Comparison of ENCODE assay signal across 35 cellular contexts in the genomic region with DNA sequence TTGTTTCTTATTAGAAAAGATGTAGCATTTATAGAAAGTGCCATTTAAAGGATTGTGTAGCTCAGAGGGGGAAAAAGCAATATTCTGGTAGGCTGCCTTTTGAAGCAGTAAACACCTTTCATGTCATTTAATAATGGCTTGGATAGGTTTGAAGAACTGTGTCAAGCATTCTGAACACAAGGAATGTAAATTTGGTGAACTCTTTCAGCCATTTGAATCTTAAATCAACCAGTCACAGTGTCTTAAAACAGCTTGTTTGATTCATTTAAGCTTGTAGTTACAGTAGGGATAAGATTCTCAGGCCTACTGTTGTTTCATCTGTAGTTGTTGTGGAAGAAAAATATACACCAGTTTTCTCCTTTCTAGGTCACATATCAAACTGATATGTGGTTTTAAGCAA.
"Had no signal": no experiment of that assay in that cellular context is flagged by ENCODE, and none has a peak within 500 bp of the region (broad histone marks: within the 10 kb centered on the region; RNA-seq: fewer than 3 reads in every experiment).

No MANE protein-coding gene starts in this region.

- H3K4me3 Mint-ChIP-seq: activated B cell treated with CpG ODN at 0.5 μM for 24 hours; activated CD4-positive, alpha-beta memory T cell treated with anti-CD3 and anti-CD28 coated beads for 36 hours; activated naive CD4-positive, alpha-beta T cell treated with anti-CD3 and anti-CD28 coated beads, Interleukin-2, amount 10 ng/mL, durations not matched to agents 7 days and 5 days; activated naive CD8-positive, alpha-beta T cell; activated naive CD8-positive, alpha-beta T cell treated with anti-CD3 and anti-CD28 coated beads, Interleukin-2, amount 50 U/mL, for 24 hours; activated T-cell treated with anti-CD3 and anti-CD28 coated beads, Interleukin-2, amount 50 U/mL, for 4 hours; activated T-helper 1 cell treated with anti-CD3 and anti-CD28 coated beads, Interleukin-12 subunit alpha, Interleukin-12 subunit beta, Interleukin-2, Interleukin-4 antibody, amounts not matched to agents 30 ng/mL and 10 ng/mL and 1 ng/mL, durations not matched to agents 14 hours and 24 hours and 36 hours had no signal

- ATAC-seq: activated naive CD8-positive, alpha-beta T cell treated with anti-CD3 and anti-CD28 coated beads, Interleukin-2, amount 50 U/mL, for 24 hours; activated T-cell treated with anti-CD3 and anti-CD28 coated beads, Interleukin-2, amount 50 U/mL, for 4 hours; PC-3 had no signal

- H3K4me1 Mint-ChIP-seq: activated B cell treated with CpG ODN at 0.5 μM for 24 hours; activated naive CD4-positive, alpha-beta T cell treated with anti-CD3 and anti-CD28 coated beads, Interleukin-2, amount 10 ng/mL, durations not matched to agents 7 days and 5 days; activated naive CD8-positive, alpha-beta T cell treated with anti-CD3 and anti-CD28 coated beads, Interleukin-2, amount 50 U/mL, for 24 hours had no signal

- H3K27ac Mint-ChIP-seq: activated B cell treated with CpG ODN at 0.5 μM for 24 hours; activated CD4-positive, alpha-beta memory T cell treated with anti-CD3 and anti-CD28 coated beads for 36 hours; activated naive CD4-positive, alpha-beta T cell treated with anti-CD3 and anti-CD28 coated beads, Interleukin-2, amount 10 ng/mL, durations not matched to agents 7 days and 5 days; activated naive CD8-positive, alpha-beta T cell; activated naive CD8-positive, alpha-beta T cell treated with anti-CD3 and anti-CD28 coated beads, Interleukin-2, amount 50 U/mL, for 24 hours; activated T-helper 1 cell treated with anti-CD3 and anti-CD28 coated beads, Interleukin-12 subunit alpha, Interleukin-12 subunit beta, Interleukin-2, Interleukin-4 antibody, amounts not matched to agents 30 ng/mL and 10 ng/mL and 1 ng/mL, durations not matched to agents 14 hours and 24 hours and 36 hours had no signal

- H3K36me3 Mint-ChIP-seq: activated CD4-positive, alpha-beta memory T cell treated with anti-CD3 and anti-CD28 coated beads for 36 hours; activated naive CD4-positive, alpha-beta T cell treated with anti-CD3 and anti-CD28 coated beads, Interleukin-2, amount 10 ng/mL, durations not matched to agents 7 days and 5 days; activated naive CD8-positive, alpha-beta T cell had no signal

- DNase-seq: activated B cell treated with CpG ODN at 0.5 μM for 24 hours; activated CD4-positive, alpha-beta memory T cell treated with anti-CD3 and anti-CD28 coated beads for 36 hours; activated CD4-positive, alpha-beta T cell treated with anti-CD3 and anti-CD28 coated beads for 4 hours; activated CD4-positive, alpha-beta T cell treated with anti-CD3 and anti-CD28 coated beads, Interleukin-2, amount 50 U/mL, for 1 hour; activated CD4-positive, CD25-positive, alpha-beta regulatory T cell treated with anti-CD3 and anti-CD28 coated beads, Interleukin-2, amount 50 U/mL, for 72 hours; activated CD8-positive, alpha-beta memory T cell treated with anti-CD3 and anti-CD28 coated beads, Interleukin-2, amount 50 U/mL, for 4 hours; activated effector memory CD4-positive, alpha-beta T cell treated with Interleukin-2 at 50 U/mL for 16 hours; activated naive CD4-positive, alpha-beta T cell treated with anti-CD3 and anti-CD28 coated beads, Interleukin-2, amount 10 ng/mL, durations not matched to agents 7 days and 5 days; activated naive CD8-positive, alpha-beta T cell treated with anti-CD3 and anti-CD28 coated beads, Interleukin-2, amount 50 U/mL, for 24 hours; activated T-cell treated with anti-CD3 and anti-CD28 coated beads for 4 hours; activated T-cell treated with anti-CD3 and anti-CD28 coated beads, Interleukin-2, amount 50 U/mL, for 4 hours; anterior cingulate cortex; brain microvascular endothelial cell; central memory CD4-positive, alpha-beta T cell; Karpas-422; KBM-7; NCI-H1048; NCI-H1105 treated with DMSO at 0.1 percent for 48 hours; NCI-H1436; NCI-H1694; NCI-H2029; NCI-H510A; NCI-H526; NCI-H748 treated with DMSO at 0.1 percent for 48 hours; NK-92 treated with Interleukin-12 subunit alpha and Interleukin-12 subunit beta, amount 100 ng/mL, for 24 hours; Peyer's patch; Right ventricle myocardium superior; RPMI8226; SW 1271; T-helper 1 cell; T-helper 2 cell; T-helper 9 cell had no signal

- H3K4me3 ChIP-seq: Peyer's patch had no signal

- H3K27me3 Mint-ChIP-seq: activated B cell treated with CpG ODN at 0.5 μM for 24 hours; activated CD4-positive, alpha-beta memory T cell treated with anti-CD3 and anti-CD28 coated beads for 36 hours; activated naive CD4-positive, alpha-beta T cell treated with anti-CD3 and anti-CD28 coated beads, Interleukin-2, amount 10 ng/mL, durations not matched to agents 7 days and 5 days; activated naive CD8-positive, alpha-beta T cell; activated naive CD8-positive, alpha-beta T cell treated with anti-CD3 and anti-CD28 coated beads, Interleukin-2, amount 50 U/mL, for 24 hours had no signal
